In genomic region chr18:2970344-2970743, GRCh38 we compare ENCODE assay signal across 14 cellular contexts. TPM values are rescaled to one million over a fixed set of nuclear protein-coding genes. Genes with fewer than 3 reads are reported as not detected.
DNase-seq lines count a peak whose midpoint lies in the region; ATAC-seq, FAIRE-seq and TF ChIP-seq lines count a peak whose summit lies in the region.
"Had no signal": no experiment of that assay in that cellular context is flagged by ENCODE, and none has a peak within 500 bp of the region (broad histone marks: within the 10 kb centered on the region; RNA-seq: fewer than 3 reads in every experiment).

No MANE protein-coding gene starts in this region.

- peaks cover 55% of the 10 kb centered on the region for H3K4me1 ChIP-seq in GM12878 (ENCODE audit: control insufficient read depth, insufficient read depth, low read length)
- no peaks in the 10 kb centered on the region for H3K4me1 ChIP-seq in mesendoderm (ENCODE audit: control insufficient read depth, low read depth, low read length)
- peaks cover 0 to 60% (median 28%) of the 10 kb centered on the region in 4 donors for H3K4me1 ChIP-seq in tibial nerve

- H3K36me3 ChIP-seq in GM12878 (ENCODE audit: control insufficient read depth in 2 of 2, insufficient read depth in 2 of 2, low read length in 1 of 2): peaks cover 0 to 4% of the 10 kb centered on the region in 2 experiments; a peak in 1 of 4 replicates
- H3K36me3 ChIP-seq in mesendoderm (ENCODE audit: control insufficient read depth, insufficient read depth, low read length): no peaks in the 10 kb centered on the region
- H3K36me3 ChIP-seq in tibial nerve: no peaks in the 10 kb centered on the region

- no peak for DNase-seq in activated CD8-positive, alpha-beta memory T cell treated with anti-CD3 and anti-CD28 coated beads, Interleukin-2, amount 10 ng/mL, durations not matched to agents 7 days and 5 days
- no peak for DNase-seq in activated CD8-positive, alpha-beta memory T cell treated with anti-CD3 and anti-CD28 coated beads, Interleukin-2, amount 50 U/mL, for 48 hours
- no peak for DNase-seq in GM12878 (ENCODE audit: low read depth, low spot score)
- DNase-seq in mesendoderm: no peak
- no peak for DNase-seq in tibial nerve (ENCODE audit: low spot score in 2 of 2)
- no peak for DNase-seq in DMS 273 (lab: John Stamatoyannopoulos, UW; ENCODE audit: unreplicated experiment)
- no peak for DNase-seq in DMS 273 treated with DMSO at 0.1 percent for 48 hours (lab: John Stamatoyannopoulos, UW)
- DNase-seq: DMS53, GOT3, NCI-H1930, SK-N-SH had no signal

- H4K20me1 ChIP-seq in GM12878 (ENCODE audit: control insufficient read depth, insufficient read depth): no peaks in the 10 kb centered on the region

- no peak overlapping the region for H4K5ac ChIP-seq in mesendoderm (ENCODE audit: low read length)

- peaks cover 1% of the 10 kb centered on the region for H3K79me1 ChIP-seq in mesendoderm (ENCODE audit: low read length)

- no peak overlapping the region for H3K56ac ChIP-seq in mesendoderm (ENCODE audit: low read length)

- peak overlapping the region; percentile 60; the same call in 1 of the 2 replicates for H3K4me3 ChIP-seq in GM12878
- no peak overlapping the region for H3K4me3 ChIP-seq in mesendoderm (ENCODE audit: low read length)
- H3K4me3 ChIP-seq in tibial nerve: no peak overlapping the region
- H3K4me3 ChIP-seq: smooth muscle cell had no signal

- no peak overlapping the region for H4K8ac ChIP-seq in mesendoderm (ENCODE audit: low read depth, low read length)

- H3K4me2 ChIP-seq in GM12878 (ENCODE audit: control insufficient read depth, insufficient read depth) (peak overlapping the region; percentile 99), mesendoderm (ENCODE audit: low read length) (no peak overlapping the region)
- H3K4me2 ChIP-seq: SK-N-SH, smooth muscle cell had no signal

- TF ChIP-seq CTCF in GM12878 (IDR thresholded peaks at IDR 0.05 in 2 of 3, conservative IDR thresholded peaks at IDR 0.05 in 1 of 3; ENCODE audit: control insufficient read depth in 2 of 3, extremely low read depth in 1 of 3, insufficient read depth in 1 of 3, low read depth in 3 of 3, low read length in 3 of 3) (no peak), tibial nerve (IDR thresholded peaks at IDR 0.05) (no peak)

- no peak overlapping the region for H2BK15ac ChIP-seq in mesendoderm (replicated peaks; ENCODE audit: low read depth)

- peak overlapping the region; percentile 20 for H3K23ac ChIP-seq in mesendoderm (ENCODE audit: low read length)

- intact Hi-C loops in GM12878 (cut with micrococcal nuclease; ENCODE audit: unreplicated experiment): loop anchor here (10.0 kb wide), 1 partner anchor 316 kb away; the partner anchor contains the start of gene SMCHD1

- H3K27ac ChIP-seq in GM12878 (ENCODE audit: control insufficient read depth, insufficient read depth) (peak overlapping the region; percentile 94), mesendoderm (ENCODE audit: low read depth, low read length) (no peak overlapping the region), tibial nerve (peak overlapping the region in 3 of 4 donors; percentile 68 to 86 (median 79))

- H3K9ac ChIP-seq in GM12878 (ENCODE audit: control insufficient read depth, insufficient read depth, low read length) (peak overlapping the region; percentile 70), mesendoderm (ENCODE audit: low read length) (no peak overlapping the region)
- H3K9ac ChIP-seq: SK-N-SH had no signal

- peaks cover 89% of the 10 kb centered on the region for H3K4me1 Mint-ChIP-seq in activated CD8-positive, alpha-beta memory T cell treated with anti-CD3 and anti-CD28 coated beads, Interleukin-2, amount 10 ng/mL, durations not matched to agents 7 days and 5 days

- no peak for TF ChIP-seq EP300 in GM12878 (IDR thresholded peaks at IDR 0.05; ENCODE audit: borderline replicate concordance in 1 of 2, control insufficient read depth in 1 of 2, low read depth in 2 of 2, low read length in 2 of 2)
- TF ChIP-seq EP300 in tibial nerve (IDR thresholded peaks at IDR 0.05): no peak

- POLR2A ChIA-PET in GM12878 (lab: Charles Lee): interaction anchor here (0.9 to 8.2 kb wide), 7 partner anchors 10 to 279 kb away, joined by 3 to 177 read pairs (median 10); no protein-coding TSS in a partner anchor

- H3K9me3 ChIP-seq in GM12878 (replicated peaks; ENCODE audit: control insufficient read depth, insufficient read depth, low read length) (no peaks in the 10 kb centered on the region), tibial nerve (no peaks in the 10 kb centered on the region)
- H3K9me3 ChIP-seq: SK-N-SH had no signal

- in situ Hi-C loops in GM12878 (cut with MboI): loop anchor here (10.0 to 25.0 kb wide), 4 partner anchors 484 to 1367 kb away; partner anchors contain the start of gene TGIF1

- FAIRE-seq in GM12878 (lab: Jason Lieb, UNC): no peak
- FAIRE-seq: colon had no signal

- H2AFZ ChIP-seq in GM12878 (ENCODE audit: control insufficient read depth, low read depth, low read length): no peak overlapping the region

- TF ChIP-seq RAD21 in GM12878 (IDR thresholded peaks at IDR 0.05; ENCODE audit: insufficient read depth, low read depth, low read length): no peak

- H2AK5ac ChIP-seq in mesendoderm (ENCODE audit: low read length): no peak overlapping the region

- H3K4ac ChIP-seq in mesendoderm (ENCODE audit: low read depth, low read length): no peak overlapping the region

- H3K9me3 Mint-ChIP-seq in activated CD8-positive, alpha-beta memory T cell treated with anti-CD3 and anti-CD28 coated beads, Interleukin-2, amount 10 ng/mL, durations not matched to agents 7 days and 5 days (ENCODE audit: low read depth): no peaks in the 10 kb centered on the region

- H3K36me3 Mint-ChIP-seq in activated CD8-positive, alpha-beta memory T cell treated with anti-CD3 and anti-CD28 coated beads, Interleukin-2, amount 10 ng/mL, durations not matched to agents 7 days and 5 days: peaks cover 21% of the 10 kb centered on the region

- H2BK5ac ChIP-seq in mesendoderm (ENCODE audit: low read length): no peak overlapping the region

- no TSS peak for BruUV-seq in GM12878 (replicated peaks; lab: Mats Ljungman, UMichigan)

- no peak overlapping the region for H3K18ac ChIP-seq in mesendoderm (ENCODE audit: low read length)

- no peaks in the 10 kb centered on the region for H3K27me3 ChIP-seq in GM12878 (replicated peaks in 1 of 2; ENCODE audit: control insufficient read depth in 2 of 2, insufficient read depth in 2 of 2, low read length in 1 of 2)
- no peaks in the 10 kb centered on the region for H3K27me3 ChIP-seq in mesendoderm (ENCODE audit: insufficient read depth, low read length, poor library complexity)
- H3K27me3 ChIP-seq in tibial nerve: no peaks in the 10 kb centered on the region

- CTCF ChIA-PET in activated CD8-positive, alpha-beta memory T cell treated with anti-CD3 and anti-CD28 coated beads, Interleukin-2, amount 10 ng/mL, durations not matched to agents 7 days and 5 days (lab: Charles Lee): interaction anchor here (1.2 to 6.4 kb wide), 7 partner anchors 8 to 276 kb away, joined by 4 to 67 read pairs (median 6); no protein-coding TSS in a partner anchor
- CTCF ChIA-PET in GM12878 (lab: Yijun Ruan, JAX): interaction anchor here (0.7 to 21.4 kb wide), 8 partner anchors 8 to 276 kb away, joined by 3 to 285 read pairs (median 10); partner anchors contain the start of gene MYL12A

- 95% methylated on average over 3 of the region's 3 CpGs for WGBS in GM12878 (ENCODE audit: insufficient coverage, insufficient replicate concordance, low lambda C conversion rate, missing lambda C conversion rate)
- no CpG with 5 or more reads among the region's 3 CpGs for WGBS in mesendoderm (ENCODE audit: extremely low coverage, insufficient coverage, low lambda C conversion rate)
- 90 to 95% methylated on average over 3 of the region's 3 CpGs for whole genome bisulfite sequencing in tibial nerve, 2 donors

- H3K4me3 Mint-ChIP-seq in activated CD8-positive, alpha-beta memory T cell treated with anti-CD3 and anti-CD28 coated beads, Interleukin-2, amount 10 ng/mL, durations not matched to agents 7 days and 5 days: peak overlapping the region; percentile 17

- SMC1A ChIA-PET in GM12878 (lab: Charles Lee; ENCODE audit: uncharacterized antibody, unreplicated experiment): interaction anchor here (0.7 to 7.8 kb wide), 10 partner anchors 8 to 276 kb away, joined by 3 to 180 read pairs (median 14); partner anchors contain the start of gene MYL12A

- H3K79me2 ChIP-seq in GM12878 (ENCODE audit: control insufficient read depth, insufficient read depth, low read length) (peaks cover 58% of the 10 kb centered on the region), mesendoderm (ENCODE audit: control insufficient read depth, insufficient read depth, low read length) (peaks cover 2% of the 10 kb centered on the region)

- no peak overlapping the region for H2BK120ac ChIP-seq in mesendoderm (ENCODE audit: low read depth, low read length)

- H3K27me3 Mint-ChIP-seq in activated CD8-positive, alpha-beta memory T cell treated with anti-CD3 and anti-CD28 coated beads, Interleukin-2, amount 10 ng/mL, durations not matched to agents 7 days and 5 days: no peaks in the 10 kb centered on the region

- TF ChIP-seq POLR2A in GM12878 (IDR thresholded peaks at IDR 0.05; ENCODE audit: low read depth, low read length) (no peak), tibial nerve (IDR thresholded peaks at IDR 0.05) (no peak)

- no peak for ATAC-seq in activated CD8-positive, alpha-beta memory T cell treated with anti-CD3 and anti-CD28 coated beads, Interleukin-2, amount 10 ng/mL, durations not matched to agents 7 days and 5 days
- ATAC-seq in GM12878 (no peak), HG03025 (IDR thresholded peaks at IDR 0.05; ENCODE audit: low FRiP score, unreplicated experiment) (no peak)

- peak overlapping the region; percentile 98 for H3K27ac Mint-ChIP-seq in activated CD8-positive, alpha-beta memory T cell treated with anti-CD3 and anti-CD28 coated beads, Interleukin-2, amount 10 ng/mL, durations not matched to agents 7 days and 5 days

- RAD21 ChIA-PET in GM12878 (lab: Charles Lee; ENCODE audit: unreplicated experiment): interaction anchor here (0.9 to 8.9 kb wide), 7 partner anchors 9 to 285 kb away, joined by 3 to 155 read pairs (median 4); no protein-coding TSS in a partner anchor

RNA-seq across cellular contexts. Expression of gene LPIN2, which starts 42.6 kb away (rescaled TPM):
- 10 to 100 TPM; 77.6 to 78.4 TPM for total RNA-seq in activated CD8-positive, alpha-beta memory T cell treated with anti-CD3 and anti-CD28 coated beads, Interleukin-2, amount 10 ng/mL, durations not matched to agents 7 days and 5 days
- 45.1 and 47.9 TPM in 2 replicates for total RNA-seq in GM12878 (2013; cell fraction: nucleolus; rRNA removed)
- total RNA-seq in GM12878 (2014; rRNA removed) (18.3 and 19.5 TPM in 2 replicates), GM12878 (2014; rRNA removed; fragmentation: Illumina TruSeq; extraction: Trizol) (14.8 and 17.2 TPM in 2 replicates), GM12878 (2021) (19.6 and 23.5 TPM in 2 replicates), tibial nerve (10 to 100 TPM; 22.7 to 29.3 (median 25.8) TPM)
- polyA plus RNA-seq in GM12878 (2011; ENCODE audit: low read depth): 14.1 TPM
- polyA plus RNA-seq in GM12878 (2011; rRNA removed) (28.0 and 32.0 TPM in 2 replicates), GM12878 (2014; fragmentation: Illumina TruSeq; extraction: Trizol) (19.1 and 24.1 TPM in 2 replicates), GM12878 (2014; fragmentation: Nextera tagmentation; extraction: Ambion mirVana) (1 to 10 TPM; 4.1 to 4.5 TPM), GM12878 (2014; rRNA removed) (13.7 and 17.1 TPM in 2 replicates), GM12878 (2016; fragmentation: Nextera tagmentation; extraction: Ambion mirVana) (10 to 100 TPM; 12.0 to 14.2 TPM)
- 18.7 and 20.1 TPM in 2 replicates for polyA plus RNA-seq in GM12878 (2011; cell fraction: cytosol; rRNA removed)
- 27.4 and 28.2 TPM in 2 replicates for polyA plus RNA-seq in GM12878 (2011; cell fraction: nucleus; rRNA removed)
- 14.0 and 18.7 TPM in 2 replicates for polyA plus RNA-seq in GM12878 (2012)
- 24.7 and 26.7 TPM in 2 replicates for polyA minus RNA-seq in GM12878 (2011; rRNA and poly(A)+ RNA removed)
- 9.6 and 12.5 TPM in 2 replicates for polyA minus RNA-seq in GM12878 (2011; cell fraction: cytosol; rRNA and poly(A)+ RNA removed)
- 10.8 and 17.7 TPM in 2 replicates for polyA minus RNA-seq in GM12878 (2011; cell fraction: nucleus; rRNA and poly(A)+ RNA removed)
- 7.8 TPM for polyA plus RNA-seq in mesendoderm (2013, experiment 1 of 2)
- 8.8 TPM for polyA plus RNA-seq in mesendoderm (2013, experiment 2 of 2)
